In genomic region chr3:11071096-11071755, GRCh38 we compare ENCODE assay signal across 28 cellular contexts.
"Had no signal": no experiment of that assay in that cellular context is flagged by ENCODE, and none has a peak within 500 bp of the region (broad histone marks: within the 10 kb centered on the region; RNA-seq: fewer than 3 reads in every experiment).

No MANE protein-coding gene starts in this region.

- H3K4me3 ChIP-seq: neural progenitor cell, ovary, psoas muscle, right lobe of liver, sigmoid colon, suprapubic skin, testis, tibial artery, transverse colon, vagina had no signal

- H3K4me1 ChIP-seq: neural progenitor cell, parathyroid adenoma, psoas muscle, right lobe of liver, sigmoid colon, suprapubic skin, testis, tibial artery, transverse colon, vagina had no signal

- DNase-seq: naive thymus-derived CD4-positive, alpha-beta T cell; natural killer cell; occipital lobe; ovary; posterior cingulate gyrus; psoas muscle; right cardiac atrium; right lobe of liver; sigmoid colon; small intestine; stimulated activated CD4-positive, alpha-beta T cell treated with anti-CD3 and anti-CD28 coated beads, Interleukin-12 subunit alpha, Interleukin-12 subunit beta, amount 100 ng/mL, for 4 hours; stimulated activated CD4-positive, alpha-beta T cell treated with anti-CD3 and anti-CD28 coated beads, Interleukin-1b, Interleukin-23, amount 100 ng/mL, for 48 hours; stimulated activated CD4-positive, alpha-beta T cell treated with anti-CD3 and anti-CD28 coated beads, Interleukin-4, amount 100 ng/mL, for 1 hour; stimulated activated CD4-positive, alpha-beta T cell treated with anti-CD3 and anti-CD28 coated beads, Interleukin-4, amount 100 ng/mL, for 4 hours; stimulated activated CD8-positive, alpha-beta memory T cell treated with anti-CD3 and anti-CD28 coated beads, Interleukin-4, amount 100 ng/mL, for 48 hours; stimulated activated naive CD4-positive, alpha-beta T cell; stimulated activated naive CD8-positive, alpha-beta T cell treated with anti-CD3 and anti-CD28 coated beads, Interleukin-15, amount 100 ng/mL, for 72 hours; stimulated activated naive CD8-positive, alpha-beta T cell treated with anti-CD3 and anti-CD28 coated beads, Interleukin-15, Interleukin-2, amounts not matched to agents 100 U/mL and 50 U/mL, for 24 hours; substantia nigra; testis; tibial artery; transverse colon had no signal

- H3K36me3 ChIP-seq: neural progenitor cell, neutrophil, ovary, right lobe of liver, sigmoid colon, suprapubic skin, tibial artery, transverse colon, vagina had no signal

- H3K9me3 ChIP-seq: neutrophil, ovary, psoas muscle, right lobe of liver, sigmoid colon, suprapubic skin, testis, transverse colon had no signal

- H2AFZ ChIP-seq: neural progenitor cell, parathyroid adenoma had no signal

- H3K9ac ChIP-seq: neural progenitor cell, parathyroid adenoma had no signal

- H3K4me2 ChIP-seq: neural progenitor cell had no signal

- H3K27ac ChIP-seq: neural progenitor cell, neutrophil, ovary, parathyroid adenoma, psoas muscle, right lobe of liver, sigmoid colon, suprapubic skin, testis, tibial artery, transverse colon, vagina had no signal

- ATAC-seq: naive thymus-derived CD4-positive, alpha-beta T cell; natural killer cell; psoas muscle; right cardiac atrium; right lobe of liver; stimulated activated memory B cell treated with anti-CD40 and anti-IgM and Interleukin-4, amounts not matched to agents 10 μg/mL and 1 μg/mL and 100 μg/mL, for 72 hours; stimulated activated naive CD8-positive, alpha-beta T cell treated with anti-CD3 and anti-CD28 coated beads, Interleukin-15, amount 100 ng/mL, for 72 hours; stimulated activated naive CD8-positive, alpha-beta T cell treated with anti-CD3 and anti-CD28 coated beads, Interleukin-15, Interleukin-2, amounts not matched to agents 100 U/mL and 50 U/mL, for 24 hours had no signal

- H3K27me3 ChIP-seq: neural progenitor cell, neutrophil, ovary, right lobe of liver, sigmoid colon, suprapubic skin, testis, tibial artery, transverse colon, vagina had no signal
